Comparison of ENCODE assay signal across 31 cellular contexts in the genomic region with DNA sequence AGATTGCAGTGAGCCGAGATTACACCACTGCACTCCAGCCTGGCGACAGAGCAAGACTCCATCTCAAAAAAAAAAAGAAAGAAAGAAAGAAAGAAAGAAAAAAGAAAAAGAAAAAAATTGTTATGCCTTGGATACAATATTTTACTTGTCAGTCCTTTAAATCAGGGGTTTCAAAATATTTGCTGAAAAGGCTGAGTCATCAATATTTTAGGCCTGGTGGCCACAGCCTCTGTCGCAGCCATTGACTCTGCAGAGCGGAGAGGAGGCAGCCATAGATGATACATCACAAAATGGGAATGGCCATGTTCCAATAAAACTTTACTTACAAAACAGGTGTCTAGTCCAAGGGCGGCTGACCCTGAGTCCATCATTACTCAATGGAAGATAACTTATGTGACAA.
"Had no signal": no experiment of that assay in that cellular context is flagged by ENCODE, and none has a peak within 500 bp of the region (broad histone marks: within the 10 kb centered on the region; RNA-seq: fewer than 3 reads in every experiment).

No MANE protein-coding gene starts in this region.

- H3K9me3 ChIP-seq: neutrophil, pancreas, psoas muscle, spleen, suprapubic skin, testis, tibial artery, transverse colon, upper lobe of right lung, uterus had no signal

- H3K4me1 ChIP-seq: pancreas, psoas muscle, spleen, suprapubic skin, testis, tibial artery, transverse colon, upper lobe of right lung, uterus had no signal

- H3K27ac Mint-ChIP-seq: naive thymus-derived CD4-positive, alpha-beta T cell; natural killer cell; nephron; progenitor cell of endocrine pancreas; stimulated activated memory B cell treated with anti-CD40 and anti-IgM and Interleukin-4, amounts not matched to agents 10 μg/mL and 1 μg/mL and 100 μg/mL, for 72 hours; stimulated activated naive CD8-positive, alpha-beta T cell treated with anti-CD3 and anti-CD28 coated beads, Interleukin-15, amount 100 ng/mL, for 72 hours; type B pancreatic cell had no signal

- FAIRE-seq: pancreas had no signal

- H3K36me3 Mint-ChIP-seq: naive thymus-derived CD4-positive, alpha-beta T cell; natural killer cell; stimulated activated memory B cell treated with anti-CD40 and anti-IgM and Interleukin-4, amounts not matched to agents 10 μg/mL and 1 μg/mL and 100 μg/mL, for 72 hours; type B pancreatic cell had no signal

- H3K4me3 ChIP-seq: pancreas, psoas muscle, skin epidermis, smooth muscle cell, spleen, suprapubic skin, testis, tibial artery, transverse colon, upper lobe of right lung, uterus had no signal

- H3K27me3 Mint-ChIP-seq: type B pancreatic cell had no signal

- H3K27me3 ChIP-seq: neutrophil, pancreas, suprapubic skin, testis, transverse colon, upper lobe of right lung, uterus had no signal

- DNase-seq: naive thymus-derived CD4-positive, alpha-beta T cell; natural killer cell; nucleus accumbens; pancreas; right cardiac atrium; spleen; stimulated activated CD4-positive, alpha-beta T cell treated with anti-CD3 and anti-CD28 coated beads, Interleukin-12 subunit alpha, Interleukin-12 subunit beta, amount 100 ng/mL, for 4 hours; stimulated activated CD4-positive, alpha-beta T cell treated with anti-CD3 and anti-CD28 coated beads, Interleukin-1b, Interleukin-23, amount 100 ng/mL, for 48 hours; stimulated activated CD4-positive, alpha-beta T cell treated with anti-CD3 and anti-CD28 coated beads, Interleukin-4, amount 100 ng/mL, for 1 hour; stimulated activated CD4-positive, alpha-beta T cell treated with anti-CD3 and anti-CD28 coated beads, Interleukin-4, amount 100 ng/mL, for 4 hours; stimulated activated CD8-positive, alpha-beta memory T cell treated with anti-CD3 and anti-CD28 coated beads, Interleukin-4, amount 100 ng/mL, for 48 hours; stimulated activated naive CD4-positive, alpha-beta T cell; stimulated activated naive CD8-positive, alpha-beta T cell treated with anti-CD3 and anti-CD28 coated beads, Interleukin-15, amount 100 ng/mL, for 72 hours; stimulated activated naive CD8-positive, alpha-beta T cell treated with anti-CD3 and anti-CD28 coated beads, Interleukin-15, Interleukin-2, amounts not matched to agents 100 U/mL and 50 U/mL, for 24 hours; substantia nigra; testis; tibial artery; transverse colon; upper lobe of right lung; uterus had no signal

- ATAC-seq: naive thymus-derived CD4-positive, alpha-beta T cell; natural killer cell; pancreas; psoas muscle; right cardiac atrium; sciatic nerve; stimulated activated memory B cell treated with anti-CD40 and anti-IgM and Interleukin-4, amounts not matched to agents 10 μg/mL and 1 μg/mL and 100 μg/mL, for 72 hours; stimulated activated naive CD8-positive, alpha-beta T cell treated with anti-CD3 and anti-CD28 coated beads, Interleukin-15, amount 100 ng/mL, for 72 hours; stimulated activated naive CD8-positive, alpha-beta T cell treated with anti-CD3 and anti-CD28 coated beads, Interleukin-15, Interleukin-2, amounts not matched to agents 100 U/mL and 50 U/mL, for 24 hours; upper lobe of right lung had no signal

- H3K27ac ChIP-seq: neutrophil, pancreas, psoas muscle, skin epidermis, spleen, suprapubic skin, testis, tibial artery, transverse colon, upper lobe of right lung, uterus had no signal

- H3K36me3 ChIP-seq: neutrophil, pancreas, spleen, suprapubic skin, tibial artery, transverse colon, upper lobe of right lung, uterus had no signal

- H3K4me1 Mint-ChIP-seq: nephron; neural crest cell; stimulated activated memory B cell treated with anti-CD40 and anti-IgM and Interleukin-4, amounts not matched to agents 10 μg/mL and 1 μg/mL and 100 μg/mL, for 72 hours; stimulated activated naive CD8-positive, alpha-beta T cell treated with anti-CD3 and anti-CD28 coated beads, Interleukin-15, amount 100 ng/mL, for 72 hours had no signal

- H3K4me2 ChIP-seq: smooth muscle cell had no signal

- H3K9me3 Mint-ChIP-seq: natural killer cell; nephron; neural crest cell; stimulated activated memory B cell treated with anti-CD40 and anti-IgM and Interleukin-4, amounts not matched to agents 10 μg/mL and 1 μg/mL and 100 μg/mL, for 72 hours; stimulated activated naive CD8-positive, alpha-beta T cell treated with anti-CD3 and anti-CD28 coated beads, Interleukin-15, amount 100 ng/mL, for 72 hours; type B pancreatic cell had no signal

- H3K4me3 Mint-ChIP-seq: naive thymus-derived CD4-positive, alpha-beta T cell; natural killer cell; nephron; neural crest cell; stimulated activated memory B cell treated with anti-CD40 and anti-IgM and Interleukin-4, amounts not matched to agents 10 μg/mL and 1 μg/mL and 100 μg/mL, for 72 hours; stimulated activated naive CD8-positive, alpha-beta T cell treated with anti-CD3 and anti-CD28 coated beads, Interleukin-15, amount 100 ng/mL, for 72 hours; type B pancreatic cell had no signal
